8 cellular contexts compared by ENCODE assay signal in the genomic region with DNA sequence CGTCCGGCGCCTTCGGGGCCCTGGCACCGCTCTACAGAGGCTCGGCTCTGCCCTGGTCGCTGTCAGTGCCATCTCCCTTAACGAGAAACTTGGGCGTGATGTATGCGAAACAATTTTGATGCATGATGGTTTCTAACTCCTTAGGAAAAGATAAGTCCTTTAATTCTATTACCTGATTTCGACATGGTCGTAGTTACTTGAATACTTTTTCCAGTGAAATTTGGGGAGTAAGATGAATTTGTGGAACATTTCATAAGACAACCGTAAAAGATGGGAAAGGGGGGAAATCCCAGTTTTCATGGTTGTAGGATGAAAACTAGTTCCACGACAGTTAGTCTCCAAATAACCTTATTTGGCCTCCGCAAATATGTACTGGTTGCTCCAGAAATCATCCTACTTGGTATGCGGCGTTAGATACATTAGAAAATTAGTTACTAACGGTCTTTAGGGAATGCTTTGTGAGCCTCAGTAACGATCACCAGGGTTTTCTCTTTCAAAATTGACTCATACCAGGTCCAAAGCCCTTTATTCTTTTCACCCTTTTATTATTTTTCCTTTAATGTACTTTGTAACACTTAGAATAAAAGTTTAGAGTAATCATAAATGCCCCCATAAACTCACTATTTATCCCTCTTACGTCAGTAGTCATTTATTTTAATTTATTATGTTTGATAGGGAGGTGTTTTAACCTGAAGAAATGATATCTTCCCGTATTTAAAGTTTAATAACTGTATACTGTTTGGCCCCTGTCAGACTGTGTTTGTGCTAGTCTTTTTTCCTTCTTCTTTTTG.
A peak's percentile ranks its signal among the peaks of the same experiment; 100 is the strongest.
DNase-seq lines count a peak whose midpoint lies in the region.

No MANE protein-coding gene starts in this region.

- H3K4me3 ChIP-seq in SK-N-MC, result peak overlapping the region; percentile 79

- peaks cover 19% of the 10 kb centered on the region for H3K36me3 ChIP-seq in SK-N-MC (ENCODE audit: insufficient read depth, low read length)

- H3K9me3 ChIP-seq in SK-N-MC (ENCODE audit: low read depth, low read length), result no peaks in the 10 kb centered on the region

- peak overlapping the region; percentile 66 for H3K9ac ChIP-seq in SK-N-MC (ENCODE audit: insufficient read length)

- peak; percentile 30 for DNase-seq in stimulated activated CD4-positive, alpha-beta T cell treated with anti-CD3 and anti-CD28 coated beads, Interleukin-1b, Interleukin-23, amount 100 ng/mL, for 48 hours
- no peak for DNase-seq in stimulated activated CD4-positive, alpha-beta T cell treated with anti-CD3 and anti-CD28 coated beads, Interleukin-4, amount 100 ng/mL, for 4 hours
- DNase-seq in SK-N-MC (ENCODE audit: low read depth, low spot score) (no peak), fibroblast of peridontal ligament (ENCODE audit: extremely low read depth) (peak; percentile 46), putamen (ENCODE audit: low spot score) (peak; percentile 12), amniotic stem cell (lab: John Stamatoyannopoulos, UW) (no peak), NCI-H128 (lab: John Stamatoyannopoulos, UW; ENCODE audit: unreplicated experiment) (no peak), COLO829 (ENCODE audit: low spot score) (no peak)

- H3K27ac ChIP-seq in SK-N-MC, result no peak overlapping the region

Comparison
In these comparisons a context has a peak if more than half of its experiments do, and no peak if none do; other contexts are left out.
1. DNase-seq: peak in stimulated activated CD4-positive, alpha-beta T cell treated with anti-CD3 and anti-CD28 coated beads, Interleukin-1b, Interleukin-23, amount 100 ng/mL, for 48 hours (single experiment), fibroblast of peridontal ligament (single experiment) and putamen (single experiment); none in stimulated activated CD4-positive, alpha-beta T cell treated with anti-CD3 and anti-CD28 coated beads, Interleukin-4, amount 100 ng/mL, for 4 hours (0 of 2), SK-N-MC (single experiment), amniotic stem cell (single experiment), NCI-H128 (single experiment) and COLO829 (single experiment).